ENCODE assay signal across 24 cellular contexts in genomic region chr2:95031076-95031725, GRCh38. TPM values are rescaled to one million over a fixed set of nuclear protein-coding genes. Genes with fewer than 3 reads are reported as not detected.
DNase-seq lines count a peak whose midpoint lies in the region; ATAC-seq, FAIRE-seq and TF ChIP-seq lines count a peak whose summit lies in the region.
"Had no signal": no experiment of that assay in that cellular context is flagged by ENCODE, and none has a peak within 500 bp of the region (broad histone marks: within the 10 kb centered on the region; RNA-seq: fewer than 3 reads in every experiment).

No MANE protein-coding gene starts in this region.

- H2AFZ ChIP-seq in osteoblast (ENCODE audit: low read length): no peak overlapping the region
- H2AFZ ChIP-seq: hepatocyte had no signal

- H3K4me1 ChIP-seq in osteoblast (ENCODE audit: insufficient read depth, low read length) (no peaks in the 10 kb centered on the region), upper lobe of right lung (no peaks in the 10 kb centered on the region)
- H3K4me1 ChIP-seq: BLaER1, breast epithelium had no signal

- H3K27me3 Mint-ChIP-seq in activated T-cell treated with anti-CD3 and anti-CD28 coated beads, Interleukin-2, amount 50 U/mL, for 24 hours: no peaks in the 10 kb centered on the region
- H3K27me3 Mint-ChIP-seq: activated naive CD8-positive, alpha-beta T cell treated with anti-CD3 and anti-CD28 coated beads, Interleukin-2, amount 10 ng/mL, durations not matched to agents 7 days and 5 days had no signal

- H3K4me3 ChIP-seq in osteoblast (ENCODE audit: insufficient read depth, low read length) (no peak overlapping the region), upper lobe of right lung (no peak overlapping the region)
- H3K4me3 ChIP-seq: BLaER1, breast epithelium, hepatocyte, lung, ovary had no signal

- H3K27me3 ChIP-seq in osteoblast (ENCODE audit: insufficient read depth, low read length) (peaks cover 40% of the 10 kb centered on the region), upper lobe of right lung (peaks cover 14% of the 10 kb centered on the region)
- H3K27me3 ChIP-seq: ovary had no signal

- H3K4me3 Mint-ChIP-seq in activated T-cell treated with anti-CD3 and anti-CD28 coated beads, Interleukin-2, amount 50 U/mL, for 24 hours: no peak overlapping the region
- H3K4me3 Mint-ChIP-seq: activated CD8-positive, alpha-beta T cell treated with anti-CD3 and anti-CD28 coated beads, Interleukin-2, amount 10 ng/mL, durations not matched to agents 7 days and 5 days; activated naive CD8-positive, alpha-beta T cell treated with anti-CD3 and anti-CD28 coated beads, Interleukin-2, amount 10 ng/mL, durations not matched to agents 7 days and 5 days had no signal

- no peaks in the 10 kb centered on the region for H3K9me3 Mint-ChIP-seq in activated T-cell treated with anti-CD3 and anti-CD28 coated beads, Interleukin-2, amount 50 U/mL, for 24 hours
- H3K9me3 Mint-ChIP-seq: activated naive CD8-positive, alpha-beta T cell treated with anti-CD3 and anti-CD28 coated beads, Interleukin-2, amount 10 ng/mL, durations not matched to agents 7 days and 5 days had no signal

- H3K4me1 Mint-ChIP-seq in activated T-cell treated with anti-CD3 and anti-CD28 coated beads, Interleukin-2, amount 50 U/mL, for 24 hours (ENCODE audit: low read depth): peaks cover 82% of the 10 kb centered on the region

- no peak for DNase-seq in activated T-cell treated with anti-CD3 and anti-CD28 coated beads, Interleukin-2, amount 50 U/mL, for 24 hours
- DNase-seq in activated T-cell treated with anti-CD3 and anti-CD28 coated beads, Interleukin-2, amount 50 U/mL, for 1 hour: no peak
- no peak for DNase-seq in HTR-8/SVneo (ENCODE audit: insufficient read length, low spot score)
- no peak for DNase-seq in epithelial cell of prostate (ENCODE audit: low read depth, low spot score)
- DNase-seq in osteoblast (ENCODE audit: insufficient read length, low spot score, missing footprints): peak; percentile 80
- no peak for DNase-seq in NCI-H1436 treated with DMSO at 0.1 percent for 48 hours (lab: John Stamatoyannopoulos, UW)
- no peak for DNase-seq in NCI-H510A treated with DMSO at 0.1 percent for 48 hours (lab: John Stamatoyannopoulos, UW)
- DNase-seq in upper lobe of right lung: no peak
- DNase-seq: activated CD8-positive, alpha-beta T cell treated with anti-CD3 and anti-CD28 coated beads, Interleukin-2, amount 10 ng/mL, durations not matched to agents 7 days and 5 days; activated naive CD8-positive, alpha-beta T cell treated with anti-CD3 and anti-CD28 coated beads, Interleukin-2, amount 10 ng/mL, durations not matched to agents 7 days and 5 days; activated T-cell treated with anti-CD3 and anti-CD28 coated beads, Interleukin-2, amount 50 U/mL, for 48 hours; cortex of kidney; NCI-H1694; NCI-H748 treated with DMSO at 0.1 percent for 48 hours; ovary; SHP77 treated with DMSO at 0.1 percent for 48 hours; stimulated activated CD8-positive, alpha-beta memory T cell treated with anti-CD3 and anti-CD28 coated beads, Interleukin-4, amount 100 ng/mL, for 48 hours; WERI-Rb-1 had no signal

- H3K36me3 Mint-ChIP-seq in activated T-cell treated with anti-CD3 and anti-CD28 coated beads, Interleukin-2, amount 50 U/mL, for 24 hours (ENCODE audit: low read depth): no peaks in the 10 kb centered on the region

- no peak overlapping the region for H3K4me2 ChIP-seq in osteoblast (ENCODE audit: insufficient read depth, low read length)
- H3K4me2 ChIP-seq: hepatocyte had no signal

- no peaks in the 10 kb centered on the region for H4K20me1 ChIP-seq in osteoblast (ENCODE audit: insufficient read depth, low read length)

- no peak for ATAC-seq in upper lobe of right lung
- ATAC-seq: activated CD8-positive, alpha-beta T cell treated with anti-CD3 and anti-CD28 coated beads, Interleukin-2, amount 10 ng/mL, durations not matched to agents 7 days and 5 days had no signal

- peak overlapping the region; percentile 14 for H3K27ac Mint-ChIP-seq in activated T-cell treated with anti-CD3 and anti-CD28 coated beads, Interleukin-2, amount 50 U/mL, for 24 hours

- intact Hi-C loops in upper lobe of right lung (cut with DNase I): no loop called here

- H3K79me2 ChIP-seq in osteoblast (ENCODE audit: insufficient read depth, low read length): no peaks in the 10 kb centered on the region
- H3K79me2 ChIP-seq: hepatocyte had no signal

- peak overlapping the region; percentile 18 for H3K27ac ChIP-seq in epithelial cell of prostate
- no peak overlapping the region for H3K27ac ChIP-seq in osteoblast (ENCODE audit: low read depth, low read length)
- H3K27ac ChIP-seq in upper lobe of right lung: no peak overlapping the region
- H3K27ac ChIP-seq: BLaER1, breast epithelium, hepatocyte, ovary, WERI-Rb-1 had no signal

- H3K36me3 ChIP-seq in osteoblast (ENCODE audit: insufficient read depth, low read length) (no peaks in the 10 kb centered on the region), upper lobe of right lung (no peaks in the 10 kb centered on the region)
- H3K36me3 ChIP-seq: BLaER1, breast epithelium, ovary, WERI-Rb-1 had no signal

- FAIRE-seq in HTR-8/SVneo (lab: Jason Lieb, UNC): peak; percentile 31

- TF ChIP-seq CTCF in osteoblast (IDR thresholded peaks at IDR 0.05; ENCODE audit: extremely low read depth, low read depth, low read length) (no peak), upper lobe of right lung (IDR thresholded peaks at IDR 0.05) (no peak)

- H3K9me3 ChIP-seq in osteoblast (ENCODE audit: low read depth, low read length) (no peaks in the 10 kb centered on the region), upper lobe of right lung (no peaks in the 10 kb centered on the region)
- H3K9me3 ChIP-seq: BLaER1, breast epithelium, ovary had no signal

RNA-seq across cellular contexts. Expression of gene MAL, which starts 5.7 kb away (rescaled TPM):
- total RNA-seq in osteoblast (not detected in 2 replicates), upper lobe of right lung (21.2 TPM)
- total RNA-seq: A673, fibroblast of villous mesenchyme had no signal

Comparison
In these comparisons a context has a peak if more than half of its experiments do, and no peak if none do; other contexts are left out.
1. RNA of gene MAL, which starts 5.7 kb away (total RNA-seq): 21.2 TPM in upper lobe of right lung (single experiment); not detected in osteoblast; every median in the first group is over 10 times any median in the second.